Comparison of ENCODE assay signal across 8 cellular contexts in genomic region chr10:71746344-71747037, GRCh38. TPM values are rescaled to one million over a fixed set of nuclear protein-coding genes. Genes with fewer than 3 reads are reported as not detected.
DNase-seq lines count a peak whose midpoint lies in the region; ATAC-seq, FAIRE-seq and TF ChIP-seq lines count a peak whose summit lies in the region.

No MANE protein-coding gene starts in this region.

- H3K27ac ChIP-seq in H9 (ENCODE audit: insufficient read length, low read depth, low read length) (no peak overlapping the region), RWPE1 (peak overlapping the region; percentile 88)

- no peak overlapping the region for H3K9ac ChIP-seq in H9 (ENCODE audit: extremely low read depth, insufficient read length, low read length)

- no peak overlapping the region for H3K4me3 Mint-ChIP-seq in H9

- H2BK5ac ChIP-seq in H9 (ENCODE audit: insufficient read length, low read length), result no peak overlapping the region

- no peak overlapping the region for H3K56ac ChIP-seq in H9 (ENCODE audit: insufficient read length, low read depth, low read length)

- H3K27me3 Mint-ChIP-seq in H9 (ENCODE audit: low read depth), result no peaks in the 10 kb centered on the region; the same call in none of the 2 replicates

- H4K91ac ChIP-seq in H9 (ENCODE audit: insufficient read length, low read depth, low read length), result no peak overlapping the region

- ATAC-seq in Right ventricle myocardium superior (ENCODE audit: poor library complexity) (peak; percentile 57), sciatic nerve (peak; percentile 7), GM21619 (IDR thresholded peaks at IDR 0.05; ENCODE audit: unreplicated experiment) (no peak)

- H4K20me1 ChIP-seq in H9 (ENCODE audit: control insufficient read depth, insufficient read depth, insufficient read length), result no peaks in the 10 kb centered on the region

- intact Hi-C loops in Right ventricle myocardium superior (cut with DNase I), result no loop called here
- intact Hi-C loops in sciatic nerve (cut with DNase I), result no loop called here

- no peaks in the 10 kb centered on the region for H3K79me2 ChIP-seq in H9 (ENCODE audit: insufficient read depth, low read length)

- H3K14ac ChIP-seq in H9 (ENCODE audit: insufficient read depth, low read length), result no peak overlapping the region

- H3K23me2 ChIP-seq in H9 (ENCODE audit: insufficient read length, low read depth, low read length, poor library complexity, severe bottlenecking), result no peaks in the 10 kb centered on the region

- H3K79me1 ChIP-seq in H9 (ENCODE audit: insufficient read depth, low read depth, low read length, poor library complexity, severe bottlenecking), result no peaks in the 10 kb centered on the region

- DNase-seq in H9 (peak; percentile 69), RWPE1 (ENCODE audit: low spot score) (no peak), Right ventricle myocardium superior (peak; percentile 79), sciatic nerve (ENCODE audit: low spot score) (no peak), cerebellar nuclear complex (lab: John Stamatoyannopoulos, UW) (no peak), RCC 7860 (ENCODE audit: low spot score) (no peak)
- no peak for DNase-seq in stimulated activated CD8-positive, alpha-beta memory T cell treated with anti-CD3 and anti-CD28 coated beads, Interleukin-4, amount 100 ng/mL, for 48 hours

- no peak overlapping the region for H3K18ac ChIP-seq in H9 (ENCODE audit: insufficient read length, low read depth, low read length)

- no peaks in the 10 kb centered on the region for H3K27me3 ChIP-seq in H9 (ENCODE audit: insufficient read depth, low read length)

- no peak overlapping the region for H3K27ac Mint-ChIP-seq in H9

- TF ChIP-seq CTCF in H9 (conservative IDR thresholded peaks at IDR 0.05), result peak; percentile 51; the same call in 2 of the 3 replicates
- TF ChIP-seq CTCF in RWPE1 (conservative IDR thresholded peaks at IDR 0.05; ENCODE audit: low read depth), result no peak

- FAIRE-seq in RCC 7860 (lab: Jason Lieb, UNC), result no peak

- no peak overlapping the region for H3K4ac ChIP-seq in H9 (ENCODE audit: low read depth, low read length)

- no peak overlapping the region for H2BK12ac ChIP-seq in H9 (ENCODE audit: insufficient read length, low read depth, low read length)

- CTCF ChIA-PET in RWPE1 (lab: Yijun Ruan, JAX), result interaction anchor here (0.6 kb wide), 1 partner anchor 263 kb away, joined by 3 read pairs; no protein-coding TSS in a partner anchor

- POLR2A ChIA-PET in RWPE1 (lab: Yijun Ruan, JAX; ENCODE audit: low non-redundant PET), result no interaction called here

- no peak overlapping the region for H3T11ph ChIP-seq in H9 (ENCODE audit: low read length)

- no peak overlapping the region for H3K23ac ChIP-seq in H9 (ENCODE audit: insufficient read length, low read depth, low read length)

- H2AK5ac ChIP-seq in H9 (ENCODE audit: insufficient read length, low read length), result no peak overlapping the region

- H2AFZ ChIP-seq in H9 (ENCODE audit: low read length), result no peak overlapping the region

- WGBS in H9 (ENCODE audit: extremely low coverage, insufficient read length, low lambda C conversion rate), result no CpG with 5 or more reads among the region's 13 CpGs

- H2BK15ac ChIP-seq in H9 (ENCODE audit: low read depth, low read length), result no peak overlapping the region

- H3K4me1 ChIP-seq in H9 (ENCODE audit: insufficient read depth, low read length), result no peaks in the 10 kb centered on the region

- 0 out of 7 replicates have a peak, but pooled peaks cover 0 to 4% (median 0%) of the 10 kb centered on the region in 3 experiments for H3K36me3 Mint-ChIP-seq in H9 (ENCODE audit: insufficient read depth in 1 of 3, low read depth in 3 of 3)

- H2BK20ac ChIP-seq in H9 (ENCODE audit: low read depth, low read length, poor library complexity, severe bottlenecking), result no peak overlapping the region

- no peak overlapping the region for H2BK120ac ChIP-seq in H9 (ENCODE audit: low read depth, low read length, poor library complexity, severe bottlenecking)

- H4K8ac ChIP-seq in H9 (replicated peaks; ENCODE audit: insufficient read length, low read depth, low read length), result no peak overlapping the region

- H3K9me3 ChIP-seq in H9 (ENCODE audit: control insufficient read depth, low read depth, low read length), result no peaks in the 10 kb centered on the region

- H3K4me2 ChIP-seq in H9 (ENCODE audit: insufficient read depth, insufficient read length, low read length), result no peak overlapping the region

- peaks cover 14 to 31% of the 10 kb centered on the region in 2 experiments for H3K4me1 Mint-ChIP-seq in H9

- peaks cover 0 to 4% of the 10 kb centered on the region in 2 experiments; a peak in 2 of 5 replicates for H3K9me3 Mint-ChIP-seq in H9

- no peak overlapping the region for H4K5ac ChIP-seq in H9 (ENCODE audit: insufficient read length, low read depth, low read length)

RNA-seq across cellular contexts. Expression of gene VSIR, which starts 26.8 kb away (rescaled TPM):
- total RNA-seq in H9 (2021), result 0.11 and 0.31 TPM in 2 replicates
- total RNA-seq in Right ventricle myocardium superior, result 116 TPM
- 171 TPM for total RNA-seq in sciatic nerve

RNA-seq across cellular contexts. Expression of gene C10orf105, which starts 26.9 kb away (rescaled TPM):
- total RNA-seq in H9 (2021), result 0.24 and 0.26 TPM in 2 replicates
- 0.05 TPM for total RNA-seq in Right ventricle myocardium superior
- total RNA-seq in sciatic nerve, result 0.53 TPM

Comparison
In these comparisons a context has a peak if more than half of its experiments do, and no peak if none do; other contexts are left out.
1. DNase-seq: peak in H9 (single experiment) and Right ventricle myocardium superior (single experiment); none in RWPE1 (single experiment), sciatic nerve (single experiment), stimulated activated CD8-positive, alpha-beta memory T cell treated with anti-CD3 and anti-CD28 coated beads, Interleukin-4, amount 100 ng/mL, for 48 hours (single experiment), cerebellar nuclear complex (0 of 2) and RCC 7860 (single experiment).
2. RNA of gene VSIR, which starts 26.8 kb away (total RNA-seq): 171 TPM in sciatic nerve (single experiment) and 116 TPM in Right ventricle myocardium superior (single experiment); 0.11 to 0.31 TPM in H9; every median in the first group is over 10 times any median in the second.